In genomic region chr12:95117178-95117599, GRCh38 we compare ENCODE assay signal across 8 cellular contexts. TPM values are rescaled to one million over a fixed set of nuclear protein-coding genes. Genes with fewer than 3 reads are reported as not detected.
DNase-seq lines count a peak whose midpoint lies in the region; ATAC-seq and TF ChIP-seq lines count a peak whose summit lies in the region.

No MANE protein-coding gene starts in this region.

- DNase-seq in DMS153 (lab: John Stamatoyannopoulos, UW) (peak; percentile 51), Karpas-422 (peak; percentile 91), RPMI7951 (ENCODE audit: low read depth) (peak; percentile 68), fibroblast of villous mesenchyme (ENCODE audit: low read depth) (peak; percentile 84), osteoblast (ENCODE audit: insufficient read length, low spot score, missing footprints) (no peak), ureter (ENCODE audit: low spot score) (peak; percentile 80)

- ATAC-seq in GM21526 (IDR thresholded peaks at IDR 0.05; ENCODE audit: low FRiP score, unreplicated experiment): peak; percentile 75
- ATAC-seq in activated T-helper 17 cell treated with anti-CD3 and anti-CD28 coated beads, Interleukin-2, amount 50 U/mL, for 72 hours (replicated peaks): peak; percentile 68

- no peak overlapping the region for H2AFZ ChIP-seq in Karpas-422 (ENCODE audit: low read length)
- no peak overlapping the region for H2AFZ ChIP-seq in osteoblast (ENCODE audit: low read length)

- H3K27ac ChIP-seq in Karpas-422 (ENCODE audit: low read length) (peak overlapping the region; percentile 65), osteoblast (ENCODE audit: low read depth, low read length) (no peak overlapping the region)

- peak overlapping the region; percentile 36 for H3K4me2 ChIP-seq in Karpas-422 (ENCODE audit: low read depth, low read length, poor library complexity, severe bottlenecking)
- no peak overlapping the region for H3K4me2 ChIP-seq in osteoblast (ENCODE audit: insufficient read depth, low read length)

- H3K36me3 ChIP-seq in Karpas-422 (ENCODE audit: insufficient read depth, low read length): peaks cover 35% of the 10 kb centered on the region
- H3K36me3 ChIP-seq in osteoblast (ENCODE audit: insufficient read depth, low read length): no peaks in the 10 kb centered on the region

- no peaks in the 10 kb centered on the region for H4K20me1 ChIP-seq in Karpas-422 (ENCODE audit: insufficient read depth, low read depth, low read length)
- no peaks in the 10 kb centered on the region for H4K20me1 ChIP-seq in osteoblast (ENCODE audit: insufficient read depth, low read length)

- H3K4me3 Mint-ChIP-seq in activated T-helper 17 cell treated with anti-CD3 and anti-CD28 coated beads, Interleukin-2, amount 50 U/mL, for 72 hours: no peak overlapping the region

- peak; percentile 64 for TF ChIP-seq CTCF in fibroblast of villous mesenchyme (IDR thresholded peaks at IDR 0.05; ENCODE audit: insufficient read depth, low read depth, low read length)
- TF ChIP-seq CTCF in osteoblast (IDR thresholded peaks at IDR 0.05; ENCODE audit: extremely low read depth, low read depth, low read length): peak; percentile 67

- H3K4me1 Mint-ChIP-seq in activated T-helper 17 cell treated with anti-CD3 and anti-CD28 coated beads, Interleukin-2, amount 50 U/mL, for 72 hours: peaks cover 10% of the 10 kb centered on the region

- no peaks in the 10 kb centered on the region for H3K27me3 ChIP-seq in Karpas-422 (ENCODE audit: low read length)
- no peaks in the 10 kb centered on the region for H3K27me3 ChIP-seq in osteoblast (ENCODE audit: insufficient read depth, low read length)

- H3K4me1 ChIP-seq in Karpas-422 (ENCODE audit: low read length) (peaks cover 26% of the 10 kb centered on the region), osteoblast (ENCODE audit: insufficient read depth, low read length) (peaks cover 30% of the 10 kb centered on the region)

- H3K4me3 ChIP-seq in Karpas-422 (ENCODE audit: low read length) (no peak overlapping the region), fibroblast of villous mesenchyme (ENCODE audit: low read depth, low read length) (no peak overlapping the region), osteoblast (ENCODE audit: insufficient read depth, low read length) (no peak overlapping the region)

- H3K9me3 Mint-ChIP-seq in activated T-helper 17 cell treated with anti-CD3 and anti-CD28 coated beads, Interleukin-2, amount 50 U/mL, for 72 hours: no peaks in the 10 kb centered on the region

- no peaks in the 10 kb centered on the region for H3K9me2 ChIP-seq in Karpas-422 (replicated peaks; ENCODE audit: insufficient read depth, low read length)

- no peaks in the 10 kb centered on the region for H3K9me3 ChIP-seq in Karpas-422 (ENCODE audit: low read length)
- H3K9me3 ChIP-seq in osteoblast (ENCODE audit: low read depth, low read length): no peaks in the 10 kb centered on the region

- H3K9ac ChIP-seq in Karpas-422 (ENCODE audit: low read length): peak overlapping the region; percentile 47

- H3K27me3 Mint-ChIP-seq in activated T-helper 17 cell treated with anti-CD3 and anti-CD28 coated beads, Interleukin-2, amount 50 U/mL, for 72 hours: no peaks in the 10 kb centered on the region

- H3K79me2 ChIP-seq in Karpas-422 (ENCODE audit: low read length) (peaks cover 13% of the 10 kb centered on the region), osteoblast (ENCODE audit: insufficient read depth, low read length) (no peaks in the 10 kb centered on the region)

- no peaks in the 10 kb centered on the region for H3K36me3 Mint-ChIP-seq in activated T-helper 17 cell treated with anti-CD3 and anti-CD28 coated beads, Interleukin-2, amount 50 U/mL, for 72 hours (ENCODE audit: low read depth)

- H3K27ac Mint-ChIP-seq in activated T-helper 17 cell treated with anti-CD3 and anti-CD28 coated beads, Interleukin-2, amount 50 U/mL, for 72 hours: peak overlapping the region; percentile 94

RNA-seq across cellular contexts. Expression of gene NR2C1, which starts 43.8 kb away (rescaled TPM):
- total RNA-seq in Karpas-422 (2014; rRNA removed; shearing (Covaris generic); ENCODE audit: low replicate concordance): 45.2 and 49.5 TPM in 2 replicates
- 18.7 and 24.0 TPM in 2 replicates for total RNA-seq in RPMI7951 (2014; rRNA removed; shearing (Covaris generic))
- total RNA-seq in activated T-helper 17 cell treated with anti-CD3 and anti-CD28 coated beads, Interleukin-2, amount 50 U/mL, for 72 hours: 10 to 100 TPM; 17.0 to 28.5 TPM
- total RNA-seq in fibroblast of villous mesenchyme (19.0 and 26.8 TPM in 2 replicates), osteoblast (22.1 and 23.9 TPM in 2 replicates), ureter (46.9 TPM)
